In the genomic region with DNA sequence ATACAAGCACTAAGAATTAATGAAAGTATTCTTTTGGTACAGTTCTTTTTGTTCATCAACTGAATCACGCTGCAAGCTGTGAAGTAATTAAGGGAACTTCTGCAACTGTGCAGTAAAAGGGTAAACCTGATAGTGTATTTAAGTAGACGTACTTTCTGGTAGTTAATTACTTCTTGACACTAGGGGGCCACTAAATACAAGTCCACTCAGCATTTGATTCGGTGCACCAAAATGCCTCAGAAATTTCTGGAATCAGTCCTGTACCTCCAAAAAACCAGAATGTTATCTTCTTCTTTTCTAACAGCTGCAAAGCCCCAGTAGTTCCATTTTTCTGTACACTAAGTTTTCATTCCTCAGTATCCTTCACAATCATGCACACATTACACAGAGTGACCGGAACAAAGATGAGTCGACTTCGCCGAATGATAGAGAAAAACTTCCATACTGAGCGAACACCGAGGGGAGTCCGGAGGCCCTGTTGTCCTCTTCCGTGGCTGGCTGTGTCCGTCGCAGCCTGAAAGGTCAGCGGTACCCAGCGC, we compare ENCODE assay signal across 8 cellular contexts. TPM values are rescaled to one million over a fixed set of nuclear protein-coding genes. Genes with fewer than 3 reads are reported as not detected.
DNase-seq lines count a peak whose midpoint lies in the region; ATAC-seq and TF ChIP-seq lines count a peak whose summit lies in the region.

No MANE protein-coding gene starts in this region.

- H3K4me3 ChIP-seq in epithelial cell of esophagus (ENCODE audit: low read length) (peak overlapping the region; percentile 94), muscle layer of colon (ENCODE audit: low read depth in 1 of 2, low read length in 2 of 2) (peak overlapping the region; percentile 96 to 99)

- ATAC-seq in GM21717 (IDR thresholded peaks at IDR 0.05; ENCODE audit: unreplicated experiment) (peak; percentile 37), T-cell (replicated peaks in 1 of 4) (peak; percentile 53 to 63 (median 60))

- H3K9ac ChIP-seq in muscle layer of colon (ENCODE audit: low read length), result peak overlapping the region; percentile 82

- peaks cover 26% of the 10 kb centered on the region for H3K36me3 Mint-ChIP-seq in T-cell

- H3K27ac ChIP-seq in muscle layer of colon (ENCODE audit: low read depth, low read length), result peak overlapping the region; percentile 90

- CTCF ChIA-PET in T-cell (lab: Charles Lee), result interaction anchor here (0.8 to 1.3 kb wide), 4 partner anchors 81 to 570 kb away, joined by 3 to 5 read pairs (median 3); partner anchors contain the start of genes HEXB (in 1 of the 2) and HMGCR (in 1 of the 2)

- peak; percentile 8 for DNase-seq in activated CD4-positive, CD25-positive, alpha-beta regulatory T cell treated with anti-CD3 and anti-CD28 coated beads, Interleukin-2, amount 50 U/mL, for 16 hours (ENCODE audit: low read depth, low spot score)
- DNase-seq in activated CD4-positive, CD25-positive, alpha-beta regulatory T cell (lab: John Stamatoyannopoulos, UW), result no peak
- DNase-seq in KG1 (lab: John Stamatoyannopoulos, UW) (peak; percentile 40), T-cell (peak in 9 of 34 experiments; percentile 3 to 41 (median 11)), epithelial cell of esophagus (ENCODE audit: low read depth) (peak; percentile 77), islet precursor cell (no peak)

- peak overlapping the region; percentile 94 to 97 for H3K27ac Mint-ChIP-seq in T-cell

- H3K36me3 ChIP-seq in muscle layer of colon (ENCODE audit: insufficient read depth, low read length), result peaks cover 8% of the 10 kb centered on the region

- H3K4me3 Mint-ChIP-seq in T-cell, result peak overlapping the region; percentile 99 to 100 (median 99)

- H3K9me3 ChIP-seq in muscle layer of colon (ENCODE audit: low read length), result no peaks in the 10 kb centered on the region

- no peaks in the 10 kb centered on the region for H3K27me3 Mint-ChIP-seq in T-cell

- H3K4me1 ChIP-seq in muscle layer of colon (ENCODE audit: insufficient read depth, low read length), result peaks cover 27% of the 10 kb centered on the region

- H3K27me3 ChIP-seq in muscle layer of colon (ENCODE audit: control insufficient read depth in 1 of 2, insufficient read depth in 2 of 2, low read length in 2 of 2), result no peaks in the 10 kb centered on the region

- TF ChIP-seq CTCF in epithelial cell of esophagus (IDR thresholded peaks at IDR 0.05; ENCODE audit: insufficient read depth, low read depth, low read length, missing control alignments), result peak; percentile 56

- POLR2A ChIA-PET in T-cell (lab: Charles Lee), result no interaction called here

- H3K4me1 Mint-ChIP-seq in T-cell, result peaks cover 23 to 58% (median 51%) of the 10 kb centered on the region in 3 donors

- H3K9me3 Mint-ChIP-seq in T-cell, result no peaks in the 10 kb centered on the region

RNA-seq across cellular contexts. Expression of gene GFM2, which starts 0.5 kb away (rescaled TPM):
- total RNA-seq in T-cell, result 10 to 100 TPM; 13.7 to 21.8 (median 20.3) TPM

RNA-seq across cellular contexts. Expression of gene NSA2, which starts 0.6 kb away (rescaled TPM):
- 100 to 1,000 TPM in 3 of 5 donors, 10 to 100 TPM in 2; 81.8 to 142 (median 126) TPM for total RNA-seq in T-cell

Comparison
In these comparisons a context has a peak if more than half of its experiments do, and no peak if none do; other contexts are left out.
1. DNase-seq: peak in activated CD4-positive, CD25-positive, alpha-beta regulatory T cell treated with anti-CD3 and anti-CD28 coated beads, Interleukin-2, amount 50 U/mL, for 16 hours (single experiment), KG1 (single experiment) and epithelial cell of esophagus (single experiment); none in activated CD4-positive, CD25-positive, alpha-beta regulatory T cell (0 of 4) and islet precursor cell (single experiment).